Comparison of ENCODE assay signal across 20 cellular contexts in genomic region chr18:6719098-6719913, GRCh38. TPM values are rescaled to one million over a fixed set of nuclear protein-coding genes. Genes with fewer than 3 reads are reported as not detected.
A peak's percentile ranks its signal among the peaks of the same experiment; 100 is the strongest.
DNase-seq lines count a peak whose midpoint lies in the region; ATAC-seq and TF ChIP-seq lines count a peak whose summit lies in the region.
"Had no signal": no experiment of that assay in that cellular context is flagged by ENCODE, and none has a peak within 500 bp of the region (broad histone marks: within the 10 kb centered on the region; RNA-seq: fewer than 3 reads in every experiment).

No MANE protein-coding gene starts in this region.

- H4K91ac ChIP-seq in IMR-90 (ENCODE audit: insufficient read depth, low read depth, low read length), result peak overlapping the region; percentile 95

- H2AFZ ChIP-seq in ACC112 (ENCODE audit: low read length, unreplicated experiment), result peak overlapping the region; percentile 83
- H2AFZ ChIP-seq in IMR-90 (replicated peaks; ENCODE audit: low read length, poor library complexity), result peak overlapping the region; percentile 16
- no peak overlapping the region for H2AFZ ChIP-seq in SK-N-SH (ENCODE audit: low read depth)

- peak overlapping the region; percentile 88 for H4K5ac ChIP-seq in IMR-90 (ENCODE audit: low read depth, low read length)

- peak overlapping the region; percentile 87 for H3K4ac ChIP-seq in IMR-90 (ENCODE audit: low read depth, low read length)

- H3K9ac ChIP-seq in IMR-90 (ENCODE audit: low read depth, low read length), result no peak overlapping the region
- no peak overlapping the region for H3K9ac ChIP-seq in SK-N-SH

- peaks cover 20% of the 10 kb centered on the region for H3K4me1 ChIP-seq in ACC112 (ENCODE audit: control insufficient read depth, insufficient read depth, low read length, unreplicated experiment)
- peaks cover 13% of the 10 kb centered on the region for H3K4me1 ChIP-seq in IMR-90 (ENCODE audit: control insufficient read depth, insufficient read depth, low read length)
- peaks cover 0 to 2% of the 10 kb centered on the region in 2 experiments; a peak in 1 of 4 replicates for H3K4me1 ChIP-seq in SK-N-SH (ENCODE audit: control insufficient read depth in 1 of 2, insufficient read depth in 2 of 2, low read depth in 1 of 2, low read length in 1 of 2)
- no peaks in the 10 kb centered on the region for H3K4me1 ChIP-seq in left lung
- H3K4me1 ChIP-seq: BE2C had no signal

- peak overlapping the region; percentile 53 for H2AK5ac ChIP-seq in IMR-90 (ENCODE audit: low read depth, low read length)

- no TSS peak for BruUV-seq in IMR-90 (replicated peaks; lab: Mats Ljungman, UMichigan)

- 0 out of 2 replicates have a peak overlapping the region, but pooled peaks have one; percentile 28 for H3K23ac ChIP-seq in IMR-90 (ENCODE audit: low read depth, low read length)

- H2BK15ac ChIP-seq in IMR-90 (ENCODE audit: low read depth, low read length), result peak overlapping the region; percentile 92; the same call in 2 of the 3 replicates

- H3K79me1 ChIP-seq in IMR-90 (ENCODE audit: low read depth in 1 of 2, low read length in 2 of 2), result no peaks in the 10 kb centered on the region

- H3K4me2 ChIP-seq in IMR-90 (ENCODE audit: low read depth, low read length) (peak overlapping the region; percentile 64), SK-N-SH (no peak overlapping the region)
- H3K4me2 ChIP-seq: GM23338 had no signal

- H3K56ac ChIP-seq in IMR-90 (ENCODE audit: extremely low read depth, insufficient read depth, low read length), result 0 out of 2 replicates have a peak overlapping the region, but pooled peaks have one; percentile 49

- TF ChIP-seq CTCF in IMR-90 (conservative IDR thresholded peaks at IDR 0.05; ENCODE audit: low read depth, low read length) (no peak), SK-N-SH (IDR thresholded peaks at IDR 0.05) (no peak), left lung (IDR thresholded peaks at IDR 0.05) (no peak)

- intact Hi-C loops in IMR-90 (cut with micrococcal nuclease), result no loop called here
- intact Hi-C loops in left lung (cut with DNase I), result no loop called here

- H3K9me3 ChIP-seq in IMR-90 (ENCODE audit: control insufficient read depth, insufficient read depth, low read length) (no peaks in the 10 kb centered on the region), SK-N-SH (no peaks in the 10 kb centered on the region), left lung (no peaks in the 10 kb centered on the region)
- H3K9me3 ChIP-seq: BE2C had no signal

- H3K27me3 ChIP-seq in ACC112 (ENCODE audit: insufficient read depth, low read length) (no peaks in the 10 kb centered on the region), IMR-90 (ENCODE audit: control insufficient read depth, insufficient read depth, low read length) (no peaks in the 10 kb centered on the region), SK-N-SH (ENCODE audit: insufficient read depth) (no peaks in the 10 kb centered on the region), left lung (no peaks in the 10 kb centered on the region)
- H3K27me3 ChIP-seq: BE2C had no signal

- dilution Hi-C loops in IMR-90 (cut with HindIII; ENCODE audit: low sequenced_read_pairs, unreplicated experiment), result no loop called here

- H3K18ac ChIP-seq in IMR-90 (ENCODE audit: low read depth, low read length), result peak overlapping the region; percentile 78

- no peak overlapping the region for H2AK9ac ChIP-seq in IMR-90 (replicated peaks; ENCODE audit: low read depth, low read length, poor library complexity)

- in situ Hi-C loops in IMR-90 (cut with MboI; ENCODE audit: low sequenced_read_pairs), result no loop called here

- POLR2A ChIA-PET in IMR-90 (lab: Charles Lee; ENCODE audit: unreplicated experiment) (no interaction called here), SK-N-SH (lab: Yijun Ruan, JAX) (no interaction called here)

- no peak for DNase-seq in IMR-90
- no peak for DNase-seq in SK-N-SH
- no peak for DNase-seq in left lung
- DNase-seq in globus pallidus (ENCODE audit: low spot score), result no peak
- DNase-seq in islet precursor cell, result no peak
- DNase-seq in GDM1 (lab: John Stamatoyannopoulos, UW), result no peak
- DNase-seq: 8988T; BE2C; CD4-positive, alpha-beta T cell; DMS153; KG1; NCI-H1417 treated with DMSO at 0.1 percent for 48 hours; NCI-H1930; NCI-H526 treated with DMSO at 0.1 percent for 48 hours; Right ventricle myocardium superior had no signal

- H3K27ac ChIP-seq in ACC112 (ENCODE audit: low read depth, low read length) (0 out of 2 replicates have a peak overlapping the region, but pooled peaks have one; percentile 18), IMR-90 (ENCODE audit: insufficient read depth, low read length) (peak overlapping the region; percentile 51), SK-N-SH (ENCODE audit: low read depth in 2 of 2, low read length in 1 of 2) (no peak overlapping the region), left lung (no peak overlapping the region)
- H3K27ac ChIP-seq: SK-N-MC had no signal

- H2BK20ac ChIP-seq in IMR-90 (ENCODE audit: low read depth, low read length), result peak overlapping the region; percentile 95

- peak overlapping the region; percentile 56 to 85; a peak in 3 of 4 replicates for H4K8ac ChIP-seq in IMR-90 (ENCODE audit: low read depth in 2 of 2, low read length in 2 of 2)

- H3K36me3 ChIP-seq in ACC112 (ENCODE audit: insufficient read depth, low read length) (no peaks in the 10 kb centered on the region), IMR-90 (ENCODE audit: control insufficient read depth, insufficient read depth, low read length) (no peaks in the 10 kb centered on the region), SK-N-SH (replicated peaks in 1 of 2; ENCODE audit: control insufficient read depth in 1 of 2, insufficient read depth in 2 of 2, low read length in 1 of 2) (no peaks in the 10 kb centered on the region), left lung (no peaks in the 10 kb centered on the region)
- H3K36me3 ChIP-seq: BE2C had no signal

- no peak for TF ChIP-seq POLR2A in IMR-90 (IDR thresholded peaks at IDR 0.05; ENCODE audit: low read depth, low read length)

- CTCF ChIA-PET in IMR-90 (lab: Yijun Ruan, JAX) (no interaction called here), SK-N-SH (lab: Yijun Ruan, JAX) (interaction anchor here (2.5 kb wide), 1 partner anchor 11 kb away, joined by 6 read pairs; the partner anchor contains the start of gene ARHGAP28)

- H3K4me3 ChIP-seq in ACC112 (ENCODE audit: low read depth, low read length) (peak overlapping the region; percentile 50; the same call in 1 of the 2 replicates), IMR-90 (ENCODE audit: insufficient read depth, low read depth, low read length) (no peak overlapping the region), SK-N-SH (ENCODE audit: low read depth in 2 of 2, low read length in 1 of 2) (no peak overlapping the region), left lung (no peak overlapping the region)
- H3K4me3 ChIP-seq: GM23338, SK-N-MC had no signal

- 80% methylated on average over 3 of the region's 4 CpGs; no CpG with 5 or more reads in 1 of the 2 experiments for WGBS in IMR-90 (ENCODE audit: extremely low coverage in 2 of 2, insufficient read length in 1 of 2), 2 experiments
- 62% methylated on average over 4 of the region's 4 CpGs for WGBS in SK-N-SH (ENCODE audit: low lambda C conversion rate)

- no peaks in the 10 kb centered on the region for H3K79me2 ChIP-seq in ACC112 (ENCODE audit: control insufficient read depth, insufficient read depth, low read length, unreplicated experiment)
- H3K79me2 ChIP-seq in SK-N-SH (ENCODE audit: insufficient read depth), result no peaks in the 10 kb centered on the region

- no peaks in the 10 kb centered on the region for H3F3A ChIP-seq in SK-N-SH (replicated peaks; ENCODE audit: insufficient read depth)

- TF ChIP-seq RAD21 in IMR-90 (IDR thresholded peaks at IDR 0.05; ENCODE audit: low read length), result no peak
- no peak for TF ChIP-seq RAD21 in SK-N-SH (IDR thresholded peaks at IDR 0.05; ENCODE audit: low read length)

- H3K9me2 ChIP-seq in SK-N-SH, result no peaks in the 10 kb centered on the region

- no peak for TF ChIP-seq EP300 in SK-N-SH (IDR thresholded peaks at IDR 0.05; ENCODE audit: borderline replicate concordance in 1 of 2, low read depth in 1 of 2, low read length in 1 of 2)

- H2BK120ac ChIP-seq in IMR-90 (ENCODE audit: low read depth, low read length), result peak overlapping the region; percentile 92

- H4K20me1 ChIP-seq in IMR-90 (ENCODE audit: insufficient read depth, low read length) (no peaks in the 10 kb centered on the region), SK-N-SH (ENCODE audit: insufficient read depth) (no peaks in the 10 kb centered on the region)

- peak overlapping the region; percentile 56 for H2BK5ac ChIP-seq in IMR-90 (ENCODE audit: low read depth, low read length, poor library complexity, severe bottlenecking)

- ATAC-seq in IMR-90 (ENCODE audit: low read depth) (peak; percentile 73), left lung (peak; percentile 45), GM21360 (IDR thresholded peaks at IDR 0.05; ENCODE audit: unreplicated experiment) (no peak)
- ATAC-seq: GM23338, HepG2 had no signal

- H3K14ac ChIP-seq in IMR-90 (replicated peaks; ENCODE audit: low read depth, low read length), result peak overlapping the region; percentile 57; the same call in 1 of the 2 replicates

- peaks cover 11% of the 10 kb centered on the region for H3K9me1 ChIP-seq in IMR-90 (ENCODE audit: insufficient read depth, low read length)

TF ChIP-seq in IMR-90, 13 proteins besides CTCF, POLR2A, EP300 and RAD21 (continues in another document):
- no peak for TF ChIP-seq MAFK (IDR thresholded peaks at IDR 0.05; ENCODE audit: low read depth, low read length)

TF ChIP-seq in SK-N-SH, 30 proteins besides CTCF, POLR2A, EP300 and RAD21:
- TF ChIP-seq GABPA (IDR thresholded peaks at IDR 0.05; ENCODE audit: low read depth) (no peak), PBX3 (IDR thresholded peaks at IDR 0.05) (peak; percentile 16; the same call in 1 of the 2 replicates), TEAD4 (IDR thresholded peaks at IDR 0.05; ENCODE audit: borderline replicate concordance, insufficient read depth) (no peak)

RNA-seq across cellular contexts. Expression of gene ARHGAP28, which starts 10.2 kb away (rescaled TPM):
- total RNA-seq in IMR-90 (2012; rRNA removed) (2.8 and 3.8 TPM in 2 replicates), left lung (10 to 100 TPM; 16.6 to 18.9 TPM)
- polyA plus RNA-seq in IMR-90 (2012; rRNA removed) (1.3 and 1.8 TPM in 2 replicates), SK-N-SH (2012; rRNA removed) (0.99 and 1.3 TPM in 2 replicates)
- polyA plus RNA-seq in IMR-90 (2012; cell fraction: cytosol; rRNA removed), result 0.56 and 0.70 TPM in 2 replicates
- 0.33 and 3.3 TPM in 2 replicates for polyA plus RNA-seq in IMR-90 (2012; cell fraction: nucleus; rRNA removed; ENCODE audit: low replicate concordance)
- 1.3 and 1.5 TPM in 2 replicates for polyA plus RNA-seq in SK-N-SH (2012; cell fraction: cytosol; rRNA removed)
- polyA plus RNA-seq in SK-N-SH (2012; cell fraction: nucleus; rRNA removed), result 1.6 and 1.9 TPM in 2 replicates
- total RNA-seq: CD4-positive, alpha-beta T cell; HepG2 had no signal
- polyA plus RNA-seq: HepG2 had no signal

Comparison
In these comparisons a context has a peak if more than half of its experiments do, and no peak if none do; other contexts are left out.
1. H3K27ac ChIP-seq: peak in ACC112 (single experiment) and IMR-90 (single experiment); none in SK-N-SH (0 of 2) and left lung (0 of 2).